9 cellular contexts compared by ENCODE assay signal in the genomic region with DNA sequence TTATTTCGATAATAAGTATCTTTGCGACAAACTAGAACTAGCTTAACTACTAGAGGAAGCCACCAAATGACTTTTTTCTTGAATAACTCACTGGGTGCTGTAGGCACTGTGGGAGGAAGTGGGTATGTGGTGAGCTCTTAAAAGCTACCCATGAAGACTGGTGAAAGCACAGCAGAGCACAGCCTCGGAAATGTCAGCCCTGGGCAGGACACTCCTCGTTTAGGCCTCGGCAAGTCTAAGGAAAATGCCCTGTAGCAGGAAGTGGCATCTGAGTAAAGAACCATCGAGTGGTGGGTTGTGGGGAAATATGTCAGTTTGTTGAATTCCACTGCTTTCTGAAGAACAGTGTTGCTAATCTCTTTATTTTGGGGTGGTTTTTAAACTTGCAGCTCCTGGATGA. TPM values are rescaled to one million over a fixed set of nuclear protein-coding genes. Genes with fewer than 3 reads are reported as not detected.
DNase-seq lines count a peak whose midpoint lies in the region; ATAC-seq, FAIRE-seq and TF ChIP-seq lines count a peak whose summit lies in the region.
"Had no signal": no experiment of that assay in that cellular context is flagged by ENCODE, and none has a peak within 500 bp of the region (broad histone marks: within the 10 kb centered on the region; RNA-seq: fewer than 3 reads in every experiment).

No MANE protein-coding gene starts in this region.

- peaks cover 21% of the 10 kb centered on the region for H3K4me1 ChIP-seq in GM12878 (ENCODE audit: control insufficient read depth, insufficient read depth, low read length)

- POLR2A ChIA-PET in GM12878 (lab: Charles Lee): interaction anchor here (0.6 to 1.0 kb wide), 3 partner anchors 15 to 75 kb away, joined by 3 to 5 read pairs (median 4); no protein-coding TSS in a partner anchor

- H4K20me1 ChIP-seq in GM12878 (ENCODE audit: control insufficient read depth, insufficient read depth): no peaks in the 10 kb centered on the region

- H2AFZ ChIP-seq in GM12878 (ENCODE audit: control insufficient read depth, low read depth, low read length): peak overlapping the region; percentile 9; the same call in 1 of the 2 replicates

- ATAC-seq in HG02973 (IDR thresholded peaks at IDR 0.05; ENCODE audit: unreplicated experiment) (peak; percentile 41), GM12878 (peak; percentile 85)

- peak overlapping the region; percentile 70 for H3K9ac ChIP-seq in GM12878 (ENCODE audit: control insufficient read depth, insufficient read depth, low read length)

- FAIRE-seq in GM12878 (lab: Jason Lieb, UNC): peak; percentile 74
- FAIRE-seq: islet of Langerhans had no signal

- peaks cover 0 to 7% of the 10 kb centered on the region in 2 experiments; a peak in 2 of 4 replicates for H3K36me3 ChIP-seq in GM12878 (ENCODE audit: control insufficient read depth in 2 of 2, insufficient read depth in 2 of 2, low read length in 1 of 2)

- TF ChIP-seq EP300 in GM12878 (IDR thresholded peaks at IDR 0.05; ENCODE audit: borderline replicate concordance in 1 of 2, control insufficient read depth in 1 of 2, low read depth in 2 of 2, low read length in 2 of 2): no peak

- no peaks in the 10 kb centered on the region for H3K79me2 ChIP-seq in GM12878 (ENCODE audit: control insufficient read depth, insufficient read depth, low read length)

- RAD21 ChIA-PET in GM12878 (lab: Charles Lee; ENCODE audit: unreplicated experiment): interaction anchor here (0.8 to 3.3 kb wide), 5 partner anchors 21 to 187 kb away, joined by 3 to 22 read pairs (median 4); no protein-coding TSS in a partner anchor

- H3K9me3 Mint-ChIP-seq in nephron progenitor cell: no peaks in the 10 kb centered on the region
- H3K9me3 Mint-ChIP-seq in type B pancreatic cell: no peaks in the 10 kb centered on the region

- BruUV-seq in GM12878 (replicated peaks; lab: Mats Ljungman, UMichigan): TSS peak; percentile 99

- peak overlapping the region; percentile 77 for H3K4me2 ChIP-seq in GM12878 (ENCODE audit: control insufficient read depth, insufficient read depth)

- 2% methylated on average over 6 of the region's 6 CpGs for WGBS in GM12878 (ENCODE audit: insufficient coverage, insufficient replicate concordance, low lambda C conversion rate, missing lambda C conversion rate)

- in situ Hi-C loops in GM12878 (cut with MboI): no loop called here

- H3K27me3 ChIP-seq in GM12878 (replicated peaks in 1 of 2; ENCODE audit: control insufficient read depth in 2 of 2, insufficient read depth in 2 of 2, low read length in 1 of 2): no peaks in the 10 kb centered on the region

- H3K4me1 Mint-ChIP-seq in nephron progenitor cell (peaks cover 34% of the 10 kb centered on the region), type B pancreatic cell (ENCODE audit: unreplicated experiment) (peaks cover 44% of the 10 kb centered on the region)

- peak overlapping the region; percentile 94 for H3K27ac ChIP-seq in GM12878 (ENCODE audit: control insufficient read depth, insufficient read depth)

- TF ChIP-seq POLR2A in GM12878 (IDR thresholded peaks at IDR 0.05; ENCODE audit: low read depth, low read length): no peak

- H3K27ac Mint-ChIP-seq in nephron progenitor cell (peak overlapping the region; percentile 85), type B pancreatic cell (peak overlapping the region; percentile 59)

- TF ChIP-seq CTCF in GM12878 (IDR thresholded peaks at IDR 0.05 in 2 of 3, conservative IDR thresholded peaks at IDR 0.05 in 1 of 3; ENCODE audit: control insufficient read depth in 2 of 3, extremely low read depth in 1 of 3, insufficient read depth in 1 of 3, low read depth in 3 of 3, low read length in 3 of 3): no peak
- TF ChIP-seq CTCF in nephron progenitor cell (IDR thresholded peaks at IDR 0.05): no peak
- no peak for TF ChIP-seq CTCF in type B pancreatic cell (conservative IDR thresholded peaks at IDR 0.05)

- SMC1A ChIA-PET in GM12878 (lab: Charles Lee; ENCODE audit: uncharacterized antibody, unreplicated experiment): interaction anchor here (0.6 to 3.6 kb wide), 8 partner anchors 12 to 243 kb away, joined by 3 to 10 read pairs (median 3); no protein-coding TSS in a partner anchor

- H3K9me3 ChIP-seq in GM12878 (replicated peaks; ENCODE audit: control insufficient read depth, insufficient read depth, low read length): no peaks in the 10 kb centered on the region

- H3K4me3 Mint-ChIP-seq in nephron progenitor cell: no peak overlapping the region
- H3K4me3 Mint-ChIP-seq in type B pancreatic cell: no peak overlapping the region

- TF ChIP-seq RAD21 in GM12878 (IDR thresholded peaks at IDR 0.05; ENCODE audit: insufficient read depth, low read depth, low read length): no peak

- H3K4me3 ChIP-seq in GM08714 (ENCODE audit: low read length) (peak overlapping the region; percentile 22; the same call in 1 of the 2 replicates), GM12878 (peak overlapping the region; percentile 4; the same call in 1 of the 2 replicates)

- H3K36me3 Mint-ChIP-seq in nephron progenitor cell (ENCODE audit: low read depth) (peaks cover 54% of the 10 kb centered on the region), type B pancreatic cell (peaks cover 25% of the 10 kb centered on the region)

- CTCF ChIA-PET in GM12878 (lab: Yijun Ruan, JAX): interaction anchor here (0.8 to 1.8 kb wide), 6 partner anchors 12 to 240 kb away, joined by 3 to 10 read pairs (median 3); no protein-coding TSS in a partner anchor

- intact Hi-C loops in GM12878 (cut with micrococcal nuclease; ENCODE audit: unreplicated experiment): loop anchor here (5.0 kb wide), 1 partner anchor 114 kb away; no protein-coding TSS in a partner anchor

- DNase-seq in T-helper 2 cell (peak; percentile 19 to 98 (median 54)), GM12878 (ENCODE audit: low read depth, low spot score) (peak; percentile 66), nephron progenitor cell (no peak), type B pancreatic cell (ENCODE audit: extremely low spot score, unreplicated experiment) (no peak), NCI-H1417 (lab: John Stamatoyannopoulos, UW) (no peak), NCI-H82 (lab: John Stamatoyannopoulos, UW) (no peak)

- H3K27me3 Mint-ChIP-seq in nephron progenitor cell (ENCODE audit: low read depth, poor library complexity) (no peaks in the 10 kb centered on the region), type B pancreatic cell (no peaks in the 10 kb centered on the region)

TF ChIP-seq in GM12878, 131 proteins besides CTCF, POLR2A, EP300 and RAD21 (continues in another document):
- TF ChIP-seq, protein P1, sequence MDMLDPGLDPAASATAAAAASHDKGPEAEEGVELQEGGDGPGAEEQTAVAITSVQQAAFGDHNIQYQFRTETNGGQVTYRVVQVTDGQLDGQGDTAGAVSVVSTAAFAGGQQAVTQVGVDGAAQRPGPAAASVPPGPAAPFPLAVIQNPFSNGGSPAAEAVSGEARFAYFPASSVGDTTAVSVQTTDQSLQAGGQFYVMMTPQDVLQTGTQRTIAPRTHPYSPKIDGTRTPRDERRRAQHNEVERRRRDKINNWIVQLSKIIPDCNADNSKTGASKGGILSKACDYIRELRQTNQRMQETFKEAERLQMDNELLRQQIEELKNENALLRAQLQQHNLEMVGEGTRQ (IDR thresholded peaks at IDR 0.05; ENCODE audit: borderline replicate concordance, low read depth, low read length): no peak
- TF ChIP-seq SMAD1 (IDR thresholded peaks at IDR 0.05; ENCODE audit: low read depth, partially characterized antibody): peak; percentile 1
- TF ChIP-seq TCF12 (IDR thresholded peaks at IDR 0.05; ENCODE audit: low read depth, low read length): no peak
- TF ChIP-seq, protein P2, sequence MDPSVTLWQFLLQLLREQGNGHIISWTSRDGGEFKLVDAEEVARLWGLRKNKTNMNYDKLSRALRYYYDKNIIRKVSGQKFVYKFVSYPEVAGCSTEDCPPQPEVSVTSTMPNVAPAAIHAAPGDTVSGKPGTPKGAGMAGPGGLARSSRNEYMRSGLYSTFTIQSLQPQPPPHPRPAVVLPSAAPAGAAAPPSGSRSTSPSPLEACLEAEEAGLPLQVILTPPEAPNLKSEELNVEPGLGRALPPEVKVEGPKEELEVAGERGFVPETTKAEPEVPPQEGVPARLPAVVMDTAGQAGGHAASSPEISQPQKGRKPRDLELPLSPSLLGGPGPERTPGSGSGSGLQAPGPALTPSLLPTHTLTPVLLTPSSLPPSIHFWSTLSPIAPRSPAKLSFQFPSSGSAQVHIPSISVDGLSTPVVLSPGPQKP (IDR thresholded peaks at IDR 0.05; ENCODE audit: low read depth, low read length): no peak
- TF ChIP-seq, protein P3, sequence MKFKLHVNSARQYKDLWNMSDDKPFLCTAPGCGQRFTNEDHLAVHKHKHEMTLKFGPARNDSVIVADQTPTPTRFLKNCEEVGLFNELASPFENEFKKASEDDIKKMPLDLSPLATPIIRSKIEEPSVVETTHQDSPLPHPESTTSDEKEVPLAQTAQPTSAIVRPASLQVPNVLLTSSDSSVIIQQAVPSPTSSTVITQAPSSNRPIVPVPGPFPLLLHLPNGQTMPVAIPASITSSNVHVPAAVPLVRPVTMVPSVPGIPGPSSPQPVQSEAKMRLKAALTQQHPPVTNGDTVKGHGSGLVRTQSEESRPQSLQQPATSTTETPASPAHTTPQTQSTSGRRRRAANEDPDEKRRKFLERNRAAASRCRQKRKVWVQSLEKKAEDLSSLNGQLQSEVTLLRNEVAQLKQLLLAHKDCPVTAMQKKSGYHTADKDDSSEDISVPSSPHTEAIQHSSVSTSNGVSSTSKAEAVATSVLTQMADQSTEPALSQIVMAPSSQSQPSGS (IDR thresholded peaks at IDR 0.05; ENCODE audit: low read length): no peak
- TF ChIP-seq NBN (IDR thresholded peaks at IDR 0.05): no peak
- no peak for TF ChIP-seq LARP7 (IDR thresholded peaks at IDR 0.05)

RNA-seq across cellular contexts. Expression of a gene that starts 44.0 kb away (rescaled TPM):
- not detected in 2 replicates for total RNA-seq in GM12878 (2013; cell fraction: nucleolus; rRNA removed)
- total RNA-seq in GM12878 (2014; rRNA removed): under 0.01 TPM in 1 of 2 replicates, not detected in the other
- 0.04 and 0.05 TPM in 2 replicates for total RNA-seq in GM12878 (2014; rRNA removed; fragmentation: Illumina TruSeq; extraction: Trizol)
- 0.05 and 0.08 TPM in 2 replicates for total RNA-seq in GM12878 (2021)
- not detected for polyA plus RNA-seq in GM12878 (2011; ENCODE audit: low read depth)
- 0.12 TPM in 1 of 2 replicates, not detected in the other for polyA plus RNA-seq in GM12878 (2011; rRNA removed)
- 0.06 and 0.07 TPM in 2 replicates for polyA plus RNA-seq in GM12878 (2011; cell fraction: cytosol; rRNA removed)
- not detected in 2 replicates for polyA plus RNA-seq in GM12878 (2011; cell fraction: nucleus; rRNA removed)
- 0.08 and 0.13 TPM in 2 replicates for polyA plus RNA-seq in GM12878 (2012)
- polyA plus RNA-seq in GM12878 (2014; fragmentation: Illumina TruSeq; extraction: Trizol): 0.06 and 0.07 TPM in 2 replicates
- not detected for polyA plus RNA-seq in GM12878 (2014; fragmentation: Nextera tagmentation; extraction: Ambion mirVana)
- 0.05 and 0.22 TPM in 2 replicates for polyA plus RNA-seq in GM12878 (2014; rRNA removed)
- under 1 TPM in 1 of 2 experiments, not detected in 1; 0.05 TPM for polyA plus RNA-seq in GM12878 (2016; fragmentation: Nextera tagmentation; extraction: Ambion mirVana)
- not detected in 2 replicates for polyA minus RNA-seq in GM12878 (2011; rRNA and poly(A)+ RNA removed)
- 1.6 and 2.2 TPM in 2 replicates for polyA minus RNA-seq in GM12878 (2011; cell fraction: cytosol; rRNA and poly(A)+ RNA removed)
- 0.12 and 0.29 TPM in 2 replicates for polyA minus RNA-seq in GM12878 (2011; cell fraction: nucleus; rRNA and poly(A)+ RNA removed)
- 22.2 and 32.8 TPM in 2 replicates for total RNA-seq in type B pancreatic cell (ENCODE audit: low replicate concordance)

Comparison
In these comparisons a context has a peak if more than half of its experiments do, and no peak if none do; other contexts are left out.
1. DNase-seq: peak in T-helper 2 cell (5 of 5) and GM12878 (single experiment); none in nephron progenitor cell (single experiment), type B pancreatic cell (single experiment), NCI-H1417 (0 of 3) and NCI-H82 (single experiment).
2. RNA of a gene that starts 44.0 kb away (total RNA-seq): 22.2 to 32.8 TPM in type B pancreatic cell; under 0.01 to 0.08 TPM in GM12878; every median in the first group is over 10 times any median in the second.